ENCODE assay signal across 8 cellular contexts in genomic region chr19:44142014-44142523, GRCh38. TPM values are rescaled to one million over a fixed set of nuclear protein-coding genes. Genes with fewer than 3 reads are reported as not detected.
DNase-seq lines count a peak whose midpoint lies in the region; ATAC-seq and TF ChIP-seq lines count a peak whose summit lies in the region.

No MANE protein-coding gene starts in this region.

- DNase-seq in HFF-Myc (ENCODE audit: extremely low read depth, low read depth) (no peak), heart right ventricle (peak in 1 of 2 donors; percentile 7), progenitor cell of endocrine pancreas (ENCODE audit: low spot score, unreplicated experiment) (no peak), NCI-H1417 (lab: John Stamatoyannopoulos, UW) (no peak)
- DNase-seq in activated CD4-positive, alpha-beta memory T cell treated with anti-CD3 and anti-CD28 coated beads, Interleukin-2, amount 10 ng/mL, durations not matched to agents 7 days and 5 days, result no peak

- peaks cover 0 to 33% (median 22%) of the 10 kb centered on the region in 9 donors for H3K36me3 ChIP-seq in heart right ventricle

- POLR2A ChIA-PET in activated CD4-positive, alpha-beta memory T cell treated with anti-CD3 and anti-CD28 coated beads, Interleukin-2, amount 10 ng/mL, durations not matched to agents 7 days and 5 days (lab: Charles Lee), result interaction anchor here (1.0 to 1.6 kb wide), 4 partner anchors 11 to 70 kb away, joined by 3 to 7 read pairs (median 3); partner anchors contain the start of genes ZNF225, ZNF226 and ZNF227

- WGBS in heart right ventricle, 2 donors, result 7 to 8% methylated on average over 17 of the region's 17 CpGs

- no peaks in the 10 kb centered on the region for H3K27me3 Mint-ChIP-seq in activated CD4-positive, alpha-beta memory T cell treated with anti-CD3 and anti-CD28 coated beads, Interleukin-2, amount 10 ng/mL, durations not matched to agents 7 days and 5 days
- H3K27me3 Mint-ChIP-seq in progenitor cell of endocrine pancreas, result no peaks in the 10 kb centered on the region

- peaks cover 22% of the 10 kb centered on the region for H3K9me3 Mint-ChIP-seq in activated CD4-positive, alpha-beta memory T cell treated with anti-CD3 and anti-CD28 coated beads, Interleukin-2, amount 10 ng/mL, durations not matched to agents 7 days and 5 days
- H3K9me3 Mint-ChIP-seq in progenitor cell of endocrine pancreas (ENCODE audit: low read depth), result no peaks in the 10 kb centered on the region

- ATAC-seq in heart right ventricle (peak in 7 of 8 donors; percentile 25 to 53 (median 37)), HG03039 (IDR thresholded peaks at IDR 0.05; ENCODE audit: unreplicated experiment) (no peak), HG02763 (IDR thresholded peaks at IDR 0.05; ENCODE audit: unreplicated experiment) (no peak)

- no peaks in the 10 kb centered on the region for H3K27me3 ChIP-seq in heart right ventricle

- H3K4me3 Mint-ChIP-seq in activated CD4-positive, alpha-beta memory T cell treated with anti-CD3 and anti-CD28 coated beads, Interleukin-2, amount 10 ng/mL, durations not matched to agents 7 days and 5 days, result peak overlapping the region; percentile 87
- H3K4me3 Mint-ChIP-seq in progenitor cell of endocrine pancreas (ENCODE audit: low read depth), result peak overlapping the region; percentile 91

- H3K36me3 Mint-ChIP-seq in activated CD4-positive, alpha-beta memory T cell treated with anti-CD3 and anti-CD28 coated beads, Interleukin-2, amount 10 ng/mL, durations not matched to agents 7 days and 5 days (ENCODE audit: low read depth), result peaks cover 34% of the 10 kb centered on the region
- peaks cover 4% of the 10 kb centered on the region for H3K36me3 Mint-ChIP-seq in progenitor cell of endocrine pancreas (ENCODE audit: insufficient read depth)

- peak overlapping the region; percentile 80 for H3K27ac ChIP-seq in C4-2B
- peak overlapping the region in 9 of 10 donors; percentile 81 to 92 (median 88) for H3K27ac ChIP-seq in heart right ventricle

- TF ChIP-seq CTCF in C4-2B (conservative IDR thresholded peaks at IDR 0.05), result no peak
- no peak for TF ChIP-seq CTCF in HFF-Myc (IDR thresholded peaks at IDR 0.05; ENCODE audit: low read depth, low read length, missing control alignments)
- TF ChIP-seq CTCF in heart right ventricle (IDR thresholded peaks at IDR 0.05), result no peak
- no peak for TF ChIP-seq CTCF in progenitor cell of endocrine pancreas (IDR thresholded peaks at IDR 0.05; ENCODE audit: unreplicated experiment)

- peaks cover 18% of the 10 kb centered on the region for H3K4me1 Mint-ChIP-seq in activated CD4-positive, alpha-beta memory T cell treated with anti-CD3 and anti-CD28 coated beads, Interleukin-2, amount 10 ng/mL, durations not matched to agents 7 days and 5 days
- H3K4me1 Mint-ChIP-seq in progenitor cell of endocrine pancreas (ENCODE audit: low read depth), result peaks cover 14% of the 10 kb centered on the region

- H3K9me3 ChIP-seq in heart right ventricle, result no peaks in the 10 kb centered on the region

- intact Hi-C loops in heart right ventricle (cut with DNase I), result no loop called here

- H3K4me3 ChIP-seq in HFF-Myc (replicated peaks; ENCODE audit: low read depth, low read length) (peak overlapping the region; percentile 67), heart right ventricle (peak overlapping the region; percentile 81 to 97 (median 93))

- CTCF ChIA-PET in activated CD4-positive, alpha-beta memory T cell treated with anti-CD3 and anti-CD28 coated beads, Interleukin-2, amount 10 ng/mL, durations not matched to agents 7 days and 5 days (lab: Charles Lee), result interaction anchor here (0.6 to 1.0 kb wide), 2 partner anchors 22 to 70 kb away, joined by 5 read pairs; partner anchors contain the start of gene ZNF227

- peak overlapping the region; percentile 81 for H3K27ac Mint-ChIP-seq in activated CD4-positive, alpha-beta memory T cell treated with anti-CD3 and anti-CD28 coated beads, Interleukin-2, amount 10 ng/mL, durations not matched to agents 7 days and 5 days
- H3K27ac Mint-ChIP-seq in progenitor cell of endocrine pancreas, result peak overlapping the region; percentile 94

- H3K4me1 ChIP-seq in heart right ventricle, result peaks cover 0 to 37% (median 17%) of the 10 kb centered on the region in 9 donors

RNA-seq across cellular contexts. Expression of gene ZNF234, which starts 0.7 kb away (rescaled TPM):
- 10 to 100 TPM; 10.3 to 12.6 TPM for total RNA-seq in activated CD4-positive, alpha-beta memory T cell treated with anti-CD3 and anti-CD28 coated beads, Interleukin-2, amount 10 ng/mL, durations not matched to agents 7 days and 5 days
- total RNA-seq in heart right ventricle (10 to 100 TPM in 3 of 10 donors, 1 to 10 TPM in 7; 8.0 to 13.4 (median 9.0) TPM), progenitor cell of endocrine pancreas (24.9 and 25.2 TPM in 2 replicates)
- polyA plus RNA-seq in heart right ventricle, result 1 to 10 TPM; 2.2 to 6.4 TPM

RNA-seq across cellular contexts. Expression of gene ZNF226, which starts 22.8 kb away (rescaled TPM):
- 10 to 100 TPM; 17.4 to 18.0 TPM for total RNA-seq in activated CD4-positive, alpha-beta memory T cell treated with anti-CD3 and anti-CD28 coated beads, Interleukin-2, amount 10 ng/mL, durations not matched to agents 7 days and 5 days
- total RNA-seq in heart right ventricle, result 10 to 100 TPM; 17.0 to 30.6 (median 22.6) TPM
- 10 to 100 TPM; 14.6 to 15.8 TPM for polyA plus RNA-seq in heart right ventricle
- total RNA-seq in progenitor cell of endocrine pancreas, result 38.2 and 38.7 TPM in 2 replicates

RNA-seq across cellular contexts. Expression of gene ZNF225, which starts 28.9 kb away (rescaled TPM):
- 1 to 10 TPM; 4.5 to 4.7 TPM for total RNA-seq in activated CD4-positive, alpha-beta memory T cell treated with anti-CD3 and anti-CD28 coated beads, Interleukin-2, amount 10 ng/mL, durations not matched to agents 7 days and 5 days
- total RNA-seq in heart right ventricle, result 1 to 10 TPM; 2.3 to 5.0 (median 3.2) TPM
- 1 to 10 TPM; 1.2 to 2.0 TPM for polyA plus RNA-seq in heart right ventricle
- 9.1 and 10.2 TPM in 2 replicates for total RNA-seq in progenitor cell of endocrine pancreas

RNA-seq across cellular contexts. Expression of gene ZNF224, which starts 47.9 kb away (rescaled TPM):
- total RNA-seq in activated CD4-positive, alpha-beta memory T cell treated with anti-CD3 and anti-CD28 coated beads, Interleukin-2, amount 10 ng/mL, durations not matched to agents 7 days and 5 days, result 10 to 100 TPM; 35.4 to 37.8 TPM
- total RNA-seq in heart right ventricle (10 to 100 TPM in 8 of 10 donors, 1 to 10 TPM in 2; 8.1 to 16.0 (median 13.3) TPM), progenitor cell of endocrine pancreas (40.6 and 45.6 TPM in 2 replicates)
- 10 to 100 TPM in 1 of 2 donors, 1 to 10 TPM in 1; 5.1 to 27.8 TPM for polyA plus RNA-seq in heart right ventricle

Comparison
In these comparisons a context has a peak if more than half of its experiments do, and no peak if none do; other contexts are left out.
1. ATAC-seq: peak in heart right ventricle (7 of 8); none in HG03039 (single experiment) and HG02763 (single experiment).